Comparison of ENCODE assay signal across 8 cellular contexts in genomic region chr15:31488437-31489204, GRCh38.
A peak's percentile ranks its signal among the peaks of the same experiment; 100 is the strongest.
DNase-seq lines count a peak whose midpoint lies in the region; ATAC-seq and TF ChIP-seq lines count a peak whose summit lies in the region.

No MANE protein-coding gene starts in this region.

- peak; percentile 85 for TF ChIP-seq RAD21 in Ishikawa (IDR thresholded peaks at IDR 0.05; ENCODE audit: low read depth)

- H3K23ac ChIP-seq in trophoblast cell (ENCODE audit: low read length) = no peak overlapping the region

- peaks cover 26% of the 10 kb centered on the region for H3K36me3 Mint-ChIP-seq in glutamatergic neuron (ENCODE audit: unreplicated experiment)

- no peak overlapping the region for H3K4ac ChIP-seq in trophoblast cell (ENCODE audit: low read depth, low read length)

- peak overlapping the region; percentile 45 for H3K9ac ChIP-seq in adipocyte (ENCODE audit: low read length)
- no peak overlapping the region for H3K9ac ChIP-seq in trophoblast cell (ENCODE audit: low read length)

- H3K4me1 Mint-ChIP-seq in glutamatergic neuron (ENCODE audit: low read depth, unreplicated experiment) = peaks cover 9% of the 10 kb centered on the region

- peak; percentile 83 for TF ChIP-seq CTCF in Panc1 (IDR thresholded peaks at IDR 0.05)
- TF ChIP-seq CTCF in glutamatergic neuron (IDR thresholded peaks at IDR 0.05; ENCODE audit: partially characterized antibody, unreplicated experiment) = peak; percentile 87

- no peak overlapping the region for H3K27ac Mint-ChIP-seq in glutamatergic neuron (ENCODE audit: unreplicated experiment)

- H3K27me3 ChIP-seq in Panc1 (ENCODE audit: control insufficient read depth, insufficient read depth, low read length) (no peaks in the 10 kb centered on the region; the same call in none of the 2 replicates), adipocyte (replicated peaks; ENCODE audit: control insufficient read depth, insufficient read depth, low read length) (no peaks in the 10 kb centered on the region), trophoblast cell (ENCODE audit: insufficient read depth, low read length) (peaks cover 12% of the 10 kb centered on the region)

- POLR2A ChIA-PET in Panc1 (lab: Charles Lee) = no interaction called here

- intact Hi-C loops in Panc1 (cut with micrococcal nuclease; ENCODE audit: unreplicated experiment) = loop anchor here (2.0 kb wide), 1 partner anchor 50 kb away; no protein-coding TSS in a partner anchor

- H3K27me3 Mint-ChIP-seq in glutamatergic neuron (ENCODE audit: unreplicated experiment) = peaks cover 9% of the 10 kb centered on the region

- H3K4me3 ChIP-seq in Panc1 (ENCODE audit: low read depth in 2 of 2, low read length in 2 of 2) = no peak overlapping the region
- H3K4me3 ChIP-seq in adipocyte (ENCODE audit: low read length) = no peak overlapping the region
- H3K4me3 ChIP-seq in trophoblast cell (ENCODE audit: low read depth, low read length) = no peak overlapping the region

- WGBS in trophoblast cell (ENCODE audit: extremely low coverage, insufficient coverage, insufficient read length) = no CpG with 5 or more reads among the region's 7 CpGs

- peak overlapping the region; percentile 17 for H4K91ac ChIP-seq in trophoblast cell (ENCODE audit: low read depth, low read length)

- H3K9me3 Mint-ChIP-seq in glutamatergic neuron (ENCODE audit: unreplicated experiment) = peaks cover 15% of the 10 kb centered on the region

- no peak overlapping the region for H2AK5ac ChIP-seq in trophoblast cell (ENCODE audit: low read length)

- no peak overlapping the region for H2BK5ac ChIP-seq in trophoblast cell (ENCODE audit: low read depth, low read length, poor library complexity)

- in situ Hi-C loops in Panc1 (cut with HindIII; ENCODE audit: low pct_unique_long_range_greater_than_20kb, low sequenced_read_pairs) = no loop called here

- H2AFZ ChIP-seq in trophoblast cell (ENCODE audit: insufficient read depth, low read length, poor library complexity) = no peak overlapping the region

- H3K79me1 ChIP-seq in trophoblast cell (ENCODE audit: low read length) = no peaks in the 10 kb centered on the region

- CTCF ChIA-PET in Panc1 (lab: Charles Lee) = interaction anchor here (0.5 to 1.7 kb wide), 13 partner anchors 10 to 498 kb away, joined by 3 to 7 read pairs (median 4); no protein-coding TSS in a partner anchor

- no TSS peak for BruUV-seq in Panc1 (replicated peaks; lab: Mats Ljungman, UMichigan)

- H4K8ac ChIP-seq in trophoblast cell (ENCODE audit: low read depth, low read length) = no peak overlapping the region

- no peaks in the 10 kb centered on the region; the same call in 1 of the 2 replicates for H3K4me1 ChIP-seq in Panc1 (ENCODE audit: control insufficient read depth, insufficient read depth, low read length)
- H3K4me1 ChIP-seq in adipocyte (ENCODE audit: control insufficient read depth, insufficient read depth, low read length) = peaks cover 23% of the 10 kb centered on the region
- H3K4me1 ChIP-seq in trophoblast cell (ENCODE audit: control insufficient read depth in 1 of 2, insufficient read depth in 2 of 2, low read length in 2 of 2) = peaks cover 2% of the 10 kb centered on the region in 2 experiments

- no peak overlapping the region for H3K4me3 Mint-ChIP-seq in glutamatergic neuron (ENCODE audit: unreplicated experiment)

- ATAC-seq in GM18907 (IDR thresholded peaks at IDR 0.05; ENCODE audit: unreplicated experiment) = peak; percentile 56
- ATAC-seq in Panc1 = peak; percentile 79; the same call in 1 of the 2 replicates
- no peak for ATAC-seq in HG02885 (IDR thresholded peaks at IDR 0.05; ENCODE audit: poor library complexity, unreplicated experiment)

- no peak overlapping the region for H2BK120ac ChIP-seq in trophoblast cell (ENCODE audit: insufficient read depth, low read length, poor library complexity)

- TF ChIP-seq EP300 in Ishikawa (IDR thresholded peaks at IDR 0.05; ENCODE audit: borderline replicate concordance) = no peak

- H3K27ac ChIP-seq in Panc1 (ENCODE audit: low read length) (no peak overlapping the region), trophoblast cell (ENCODE audit: low read depth, low read length) (no peak overlapping the region)

- H2BK12ac ChIP-seq in trophoblast cell (ENCODE audit: low read length) = peak overlapping the region; percentile 42

- no peak overlapping the region for H4K12ac ChIP-seq in trophoblast cell (ENCODE audit: low read depth, low read length)

- peak; percentile 92 for DNase-seq in CD1c-positive myeloid dendritic cell (ENCODE audit: extremely low spot score)
- DNase-seq in Panc1 (ENCODE audit: low read depth, low spot score) = peak; percentile 38
- DNase-seq in adipocyte (ENCODE audit: low read depth) = peak; percentile 91
- DNase-seq in glutamatergic neuron = no peak
- peak; percentile 5 to 45 for DNase-seq in trophoblast cell

- H3K14ac ChIP-seq in trophoblast cell (ENCODE audit: low read length) = no peak overlapping the region

- H3K18ac ChIP-seq in trophoblast cell (ENCODE audit: low read length) = no peak overlapping the region

- no peak overlapping the region for H3K4me2 ChIP-seq in trophoblast cell (ENCODE audit: low read length)

- H3K79me2 ChIP-seq in trophoblast cell (ENCODE audit: control insufficient read depth, insufficient read depth, low read length, poor library complexity) = no peaks in the 10 kb centered on the region

- H3K9me3 ChIP-seq in Panc1 (ENCODE audit: control insufficient read depth, insufficient read depth, low read depth, low read length) = peaks cover 5% of the 10 kb centered on the region; the same call in 1 of the 2 replicates
- peaks cover 19% of the 10 kb centered on the region for H3K9me3 ChIP-seq in adipocyte (ENCODE audit: control insufficient read depth, low read length)
- peaks cover 11% of the 10 kb centered on the region for H3K9me3 ChIP-seq in trophoblast cell (ENCODE audit: insufficient read depth, low read depth, low read length)

- H3K36me3 ChIP-seq in Panc1 (ENCODE audit: control insufficient read depth, insufficient read depth, low read length) (no peaks in the 10 kb centered on the region), adipocyte (ENCODE audit: control insufficient read depth, insufficient read depth, low read length, severe bottlenecking) (no peaks in the 10 kb centered on the region), trophoblast cell (ENCODE audit: control insufficient read depth in 1 of 2, insufficient read depth in 2 of 2, low read length in 2 of 2) (no peaks in the 10 kb centered on the region)

TF ChIP-seq in Ishikawa, 13 proteins besides CTCF, POLR2A, EP300 and RAD21:
- TF ChIP-seq NFIC (IDR thresholded peaks at IDR 0.05) (peak; percentile 39; the same call in 1 of the 2 replicates), TAF1 (IDR thresholded peaks at IDR 0.05; ENCODE audit: low read depth) (no peak), REST (IDR thresholded peaks at IDR 0.05; ENCODE audit: low read depth) (no peak), MAX (IDR thresholded peaks at IDR 0.05) (no peak), TCF12 (IDR thresholded peaks at IDR 0.05; ENCODE audit: low read depth) (no peak), EGR1 (IDR thresholded peaks at IDR 0.05) (peak; percentile 97), FOXM1 (IDR thresholded peaks at IDR 0.05; ENCODE audit: borderline replicate concordance, low read depth) (no peak), TEAD4 (IDR thresholded peaks at IDR 0.05) (no peak), ZBTB7A (IDR thresholded peaks at IDR 0.05; ENCODE audit: low read depth) (no peak), USF1 (IDR thresholded peaks at IDR 0.05) (no peak), CREB1 (IDR thresholded peaks at IDR 0.05; ENCODE audit: low read depth) (no peak)
